15 cellular contexts compared by ENCODE assay signal in genomic region chr17:42885806-42886205, GRCh38. TPM values are rescaled to one million over a fixed set of nuclear protein-coding genes. Genes with fewer than 3 reads are reported as not detected.
A peak's percentile ranks its signal among the peaks of the same experiment; 100 is the strongest.
DNase-seq lines count a peak whose midpoint lies in the region; FAIRE-seq and TF ChIP-seq lines count a peak whose summit lies in the region.
"Not testable (repeated sequence)": the region's sequence is repeated elsewhere in the genome, so short reads cannot be mapped to it uniquely, and the experiment has no call there.
"Had no signal": no experiment of that assay in that cellular context is flagged by ENCODE, and none has a peak within 500 bp of the region (broad histone marks: within the 10 kb centered on the region; RNA-seq: fewer than 3 reads in every experiment).

No MANE protein-coding gene starts in this region.

- H3K9ac ChIP-seq in BLaER1 treated with 17β-estradiol and CSF1 and Interleukin-3, amounts not matched to agents 10 nM and 100 nM; kidney (ENCODE audit: low read length in 2 of 2); subcutaneous abdominal adipose tissue (ENCODE audit: low read length in 5 of 5): not testable (repeated sequence)
- peak overlapping the region in 1 of 2 donors; percentile 32 for H3K9ac ChIP-seq in liver (ENCODE audit: low read depth in 1 of 2, low read length in 2 of 2)

- not testable (repeated sequence) for H3K4me3 ChIP-seq in BLaER1 treated with 17β-estradiol and CSF1 and Interleukin-3, amounts not matched to agents 10 nM and 100 nM; DOHH2 (ENCODE audit: low read length); kidney (ENCODE audit: low read length in 2 of 2); liver (ENCODE audit: low read depth in 1 of 3, low read length in 3 of 3)
- H3K4me3 ChIP-seq in neutrophil (ENCODE audit: low read depth in 1 of 2, low read length in 1 of 2) (peak overlapping the region; percentile 53 to 60), subcutaneous abdominal adipose tissue (ENCODE audit: low read depth in 1 of 5, low read length in 5 of 5) (peak overlapping the region in 1 of 5 donors; percentile 20)

- peak overlapping the region in 2 of 11 experiments; percentile 25 to 40; a peak in 1 of 22 replicates for H3K27ac ChIP-seq in BLaER1 treated with 17β-estradiol and CSF1 and Interleukin-3, amounts not matched to agents 10 nM and 100 nM
- not testable (repeated sequence) for H3K27ac ChIP-seq in DOHH2 (ENCODE audit: low read depth, low read length); kidney (ENCODE audit: low read depth in 2 of 2, low read length in 2 of 2)
- H3K27ac ChIP-seq in liver (ENCODE audit: low read depth in 1 of 2, low read length in 2 of 2) = peak overlapping the region; percentile 58 to 87
- H3K27ac ChIP-seq in neutrophil = peak overlapping the region; percentile 88
- peak overlapping the region; percentile 24 for H3K27ac ChIP-seq in subcutaneous abdominal adipose tissue (ENCODE audit: low read depth, low read length)

- not testable (repeated sequence) for H4K20me1 ChIP-seq in BLaER1 treated with 17β-estradiol and CSF1 and Interleukin-3, amounts not matched to agents 10 nM and 100 nM; DOHH2 (ENCODE audit: control insufficient read depth, insufficient read depth, low read depth, low read length)

- DNase-seq in kidney = peak; percentile 4

- H3K79me2 ChIP-seq in DOHH2 (ENCODE audit: control insufficient read depth, low read length) = not testable (repeated sequence)

- H3K36me3 ChIP-seq in BLaER1 treated with 17β-estradiol and CSF1 and Interleukin-3, amounts not matched to agents 10 nM and 100 nM; DOHH2 (ENCODE audit: control insufficient read depth, low read length); kidney (ENCODE audit: control insufficient read depth in 1 of 2, insufficient read depth in 2 of 2, low read length in 2 of 2); liver (ENCODE audit: control insufficient read depth in 4 of 4, insufficient read depth in 3 of 4, low read depth in 1 of 4, low read length in 3 of 4); subcutaneous abdominal adipose tissue (ENCODE audit: control insufficient read depth in 5 of 5, insufficient read depth in 5 of 5, low read length in 5 of 5): not testable (repeated sequence)
- peaks cover 18% of the 10 kb centered on the region for H3K36me3 ChIP-seq in neutrophil

- not testable (repeated sequence) for TF ChIP-seq RAD21 in liver (IDR thresholded peaks at IDR 0.05)

- not testable (repeated sequence) for H3K9me3 ChIP-seq in BLaER1 treated with 17β-estradiol and CSF1 and Interleukin-3, amounts not matched to agents 10 nM and 100 nM (replicated peaks in 1 of 11); DOHH2 (ENCODE audit: control insufficient read depth, insufficient read depth, low read length); kidney (ENCODE audit: control insufficient read depth in 1 of 2, low read length in 2 of 2); liver (ENCODE audit: control insufficient read depth in 4 of 4, low read length in 3 of 4); neutrophil; subcutaneous abdominal adipose tissue (ENCODE audit: control insufficient read depth in 5 of 5, low read length in 5 of 5)

- intact Hi-C loops in kidney (cut with DNase I) = not testable (repeated sequence)

- H3K27me3 ChIP-seq in BLaER1 treated with 17β-estradiol and CSF1 and Interleukin-3, amounts not matched to agents 10 nM and 100 nM; DOHH2 (ENCODE audit: control insufficient read depth, low read length); liver (ENCODE audit: control insufficient read depth in 4 of 4, insufficient read depth in 4 of 4, low read length in 3 of 4); neutrophil; subcutaneous abdominal adipose tissue (ENCODE audit: control insufficient read depth in 5 of 5, insufficient read depth in 4 of 5, low read length in 5 of 5): not testable (repeated sequence)

- peak overlapping the region; percentile 53 to 84 (median 76) for H3K4me2 ChIP-seq in BLaER1 treated with 17β-estradiol and CSF1 and Interleukin-3, amounts not matched to agents 10 nM and 100 nM
- peak overlapping the region; percentile 46 for H3K4me2 ChIP-seq in DOHH2 (ENCODE audit: low read length)

- TF ChIP-seq CTCF in DOHH2 (IDR thresholded peaks at IDR 0.05; ENCODE audit: low read depth, low read length, poor library complexity, severe bottlenecking); kidney (IDR thresholded peaks at IDR 0.05; ENCODE audit: borderline replicate concordance, extremely low read depth, insufficient read depth); liver (IDR thresholded peaks at IDR 0.05; ENCODE audit: low read depth, low read length, missing input control); neutrophil (IDR thresholded peaks at IDR 0.05): not testable (repeated sequence)

- not testable (repeated sequence) for H3F3A ChIP-seq in DOHH2 (ENCODE audit: control insufficient read depth, insufficient read depth)

- not testable (repeated sequence) for H3K9me2 ChIP-seq in DOHH2 (replicated peaks; ENCODE audit: control insufficient read depth, low read length)

- FAIRE-seq in kidney (lab: Jason Lieb, UNC) = not testable (repeated sequence)

- peaks cover 13 to 54% (median 30%) of the 10 kb centered on the region in 10 experiments for H3K4me1 ChIP-seq in BLaER1 treated with 17β-estradiol and CSF1 and Interleukin-3, amounts not matched to agents 10 nM and 100 nM
- H3K4me1 ChIP-seq in DOHH2 (ENCODE audit: control insufficient read depth, low read length) = not testable (repeated sequence)
- H3K4me1 ChIP-seq in kidney (ENCODE audit: control insufficient read depth in 1 of 2, insufficient read depth in 1 of 2, low read depth in 1 of 2, low read length in 2 of 2) (peaks cover 32 to 37% of the 10 kb centered on the region in 2 donors), liver (ENCODE audit: control insufficient read depth in 4 of 4, insufficient read depth in 4 of 4, low read length in 3 of 4) (peaks cover 11 to 42% (median 29%) of the 10 kb centered on the region in 4 donors), neutrophil (ENCODE audit: control insufficient read depth in 1 of 2, insufficient read depth in 1 of 2, low read depth in 1 of 2, low read length in 1 of 2) (peaks cover 64 to 68% of the 10 kb centered on the region in 2 experiments), subcutaneous abdominal adipose tissue (ENCODE audit: control insufficient read depth in 5 of 5, insufficient read depth in 5 of 5, low read length in 5 of 5) (peaks cover 2 to 30% (median 28%) of the 10 kb centered on the region in 5 donors)

- 94% methylated on average over 3 of the region's 3 CpGs for WGBS in liver

RNA-seq across cellular contexts. Expression of gene G6PC1, which starts 14.8 kb away (rescaled TPM):
- total RNA-seq in kidney (0.16 TPM), liver (100 to 1,000 TPM in 1 of 2 donors, 10 to 100 TPM in 1; 23.8 to 271 TPM)
- polyA plus RNA-seq in kidney (ENCODE audit: insufficient read depth, low read depth, low replicate concordance) (10.5 TPM), liver (100 to 1,000 TPM in 1 of 2 donors, 10 to 100 TPM in 1; 84.7 to 144 TPM)
- total RNA-seq: A673; Caco-2; Calu3; CD4-positive, alpha-beta T cell; CD8-positive, alpha-beta T cell; Daoy; G401; GM12878 had no signal
- polyA plus RNA-seq: AG04450, GM12878 had no signal

RNA-seq across cellular contexts. Expression of gene AOC3, which starts 34.8 kb away (rescaled TPM):
- 40.6 TPM for total RNA-seq in kidney
- polyA plus RNA-seq in kidney (ENCODE audit: insufficient read depth, low read depth, low replicate concordance) = 15.1 TPM
- total RNA-seq in liver = 1 to 10 TPM; 2.4 to 6.9 TPM
- polyA plus RNA-seq in liver = 10 to 100 TPM in 1 of 2 donors, 1 to 10 TPM in 1; 2.0 to 18.2 TPM

RNA-seq across cellular contexts. Expression of gene AOC2, which starts 41.4 kb away (rescaled TPM):
- total RNA-seq in kidney (1.2 TPM), liver (1 to 10 TPM in 1 of 2 donors, under 1 TPM in 1; 0.33 to 2.4 TPM)
- polyA plus RNA-seq in kidney (ENCODE audit: insufficient read depth, low read depth, low replicate concordance) (0.58 TPM), liver (under 1 TPM; 0.17 to 0.50 TPM)
- total RNA-seq: G401 had no signal

RNA-seq across cellular contexts. Expression of gene PSME3, which starts 52.6 kb away (rescaled TPM):
- total RNA-seq in kidney (115 TPM), liver (10 to 100 TPM; 25.0 to 46.7 TPM)
- polyA plus RNA-seq in kidney (ENCODE audit: insufficient read depth, low read depth, low replicate concordance) (60.3 TPM), liver (10 to 100 TPM; 33.0 to 55.3 TPM)

Comparison
In these comparisons a context has a peak if more than half of its experiments do, and no peak if none do; other contexts are left out.
1. RNA of gene G6PC1, which starts 14.8 kb away (total RNA-seq): 23.8 to 271 TPM in liver; 0.16 TPM in kidney (single experiment); every median in the first group is over 10 times any median in the second.